Comparison of ENCODE assay signal across 8 cellular contexts in the genomic region with DNA sequence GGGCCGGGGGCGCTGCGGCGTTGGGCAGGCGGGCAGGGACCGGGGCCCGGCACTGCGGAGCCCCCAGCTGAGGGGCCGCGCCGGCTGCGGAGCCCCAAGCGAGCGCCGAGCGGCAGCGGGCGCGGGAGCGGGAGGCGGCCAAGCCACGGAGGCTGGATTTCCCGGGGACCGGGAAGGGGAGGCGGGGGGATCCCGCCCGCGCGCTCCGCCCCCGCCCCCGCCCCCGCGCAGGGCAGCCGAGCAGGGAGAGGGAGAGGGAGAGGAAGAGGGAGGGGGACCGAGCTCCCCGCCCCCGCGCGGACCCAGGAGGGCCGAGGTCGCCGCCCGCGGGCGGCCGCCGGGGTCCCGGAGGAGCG. TPM values are rescaled to one million over a fixed set of nuclear protein-coding genes. Genes with fewer than 3 reads are reported as not detected.
A peak's percentile ranks its signal among the peaks of the same experiment; 100 is the strongest.
DNase-seq lines count a peak whose midpoint lies in the region; ATAC-seq lines count a peak whose summit lies in the region.

A gene with protein sequence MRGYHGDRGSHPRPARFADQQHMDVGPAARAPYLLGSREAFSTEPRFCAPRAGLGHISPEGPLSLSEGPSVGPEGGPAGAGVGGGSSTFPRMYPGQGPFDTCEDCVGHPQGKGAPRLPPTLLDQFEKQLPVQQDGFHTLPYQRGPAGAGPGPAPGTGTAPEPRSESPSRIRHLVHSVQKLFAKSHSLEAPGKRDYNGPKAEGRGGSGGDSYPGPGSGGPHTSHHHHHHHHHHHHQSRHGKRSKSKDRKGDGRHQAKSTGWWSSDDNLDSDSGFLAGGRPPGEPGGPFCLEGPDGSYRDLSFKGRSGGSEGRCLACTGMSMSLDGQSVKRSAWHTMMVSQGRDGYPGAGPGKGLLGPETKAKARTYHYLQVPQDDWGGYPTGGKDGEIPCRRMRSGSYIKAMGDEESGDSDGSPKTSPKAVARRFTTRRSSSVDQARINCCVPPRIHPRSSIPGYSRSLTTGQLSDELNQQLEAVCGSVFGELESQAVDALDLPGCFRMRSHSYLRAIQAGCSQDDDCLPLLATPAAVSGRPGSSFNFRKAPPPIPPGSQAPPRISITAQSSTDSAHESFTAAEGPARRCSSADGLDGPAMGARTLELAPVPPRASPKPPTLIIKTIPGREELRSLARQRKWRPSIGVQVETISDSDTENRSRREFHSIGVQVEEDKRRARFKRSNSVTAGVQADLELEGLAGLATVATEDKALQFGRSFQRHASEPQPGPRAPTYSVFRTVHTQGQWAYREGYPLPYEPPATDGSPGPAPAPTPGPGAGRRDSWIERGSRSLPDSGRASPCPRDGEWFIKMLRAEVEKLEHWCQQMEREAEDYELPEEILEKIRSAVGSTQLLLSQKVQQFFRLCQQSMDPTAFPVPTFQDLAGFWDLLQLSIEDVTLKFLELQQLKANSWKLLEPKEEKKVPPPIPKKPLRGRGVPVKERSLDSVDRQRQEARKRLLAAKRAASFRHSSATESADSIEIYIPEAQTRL (minus strand): TSS at position 154 of the 356 bp plus-strand sequence. CDS start 24,267 bp downstream, outside the sequence.

- peak within 1 kb of the TSS; percentile 83 to 90 for H3K4me3 Mint-ChIP-seq in stimulated activated naive B cell treated with anti-CD40 and anti-IgM and Interleukin-4, amounts not matched to agents 10 μg/mL and 1 μg/mL and 100 μg/mL, for 72 hours

- H3K27ac ChIP-seq in SK-N-MC (no peak within 1 kb of the TSS), right cardiac atrium (ENCODE audit: low read length) (no peak within 1 kb of the TSS)

- intact Hi-C loops in right cardiac atrium (cut with DNase I): no loop called here

- no peaks in the 10 kb centered on the region for H3K9me3 Mint-ChIP-seq in stimulated activated naive B cell treated with anti-CD40 and anti-IgM and Interleukin-4, amounts not matched to agents 10 μg/mL and 1 μg/mL and 100 μg/mL, for 72 hours

- peak in 1 of 2 donors; percentile 23 for ATAC-seq in right cardiac atrium
- peak; percentile 31 to 44 for ATAC-seq in stimulated activated naive B cell treated with anti-CD40 and anti-IgM and Interleukin-4, amounts not matched to agents 10 μg/mL and 1 μg/mL and 100 μg/mL, for 72 hours (replicated peaks)
- no peak for ATAC-seq in GM19467 (IDR thresholded peaks at IDR 0.05; ENCODE audit: unreplicated experiment)

- peak; percentile 7 for DNase-seq in activated naive CD4-positive, alpha-beta T cell treated with Interleukin-2 at 50 U/mL for 16 hours
- no peak for DNase-seq in activated naive CD4-positive, alpha-beta T cell (lab: John Stamatoyannopoulos, UW)
- DNase-seq in SK-N-MC (ENCODE audit: low read depth, low spot score): no peak
- DNase-seq in right cardiac atrium: no peak
- DNase-seq in stimulated activated naive B cell treated with anti-CD40 and anti-IgM and Interleukin-4, amounts not matched to agents 10 μg/mL and 1 μg/mL and 100 μg/mL, for 72 hours: no peak
- DNase-seq in OCI-M2 (lab: John Stamatoyannopoulos, UW; ENCODE audit: unreplicated experiment): no peak
- DNase-seq in NAMALWA (ENCODE audit: low spot score): no peak

- H3K4me3 ChIP-seq in SK-N-MC (peak within 1 kb of the TSS; percentile 40), right cardiac atrium (ENCODE audit: low read length) (peak within 1 kb of the TSS; percentile 72)

- peaks cover 3% of the 10 kb centered on the region for H3K4me1 ChIP-seq in right cardiac atrium (ENCODE audit: control insufficient read depth, insufficient read depth, low read length)

- under 1% methylated on average over 50 of the region's 50 CpGs for WGBS in right cardiac atrium

- peaks cover 19% of the 10 kb centered on the region in 2 donors for H3K27me3 Mint-ChIP-seq in stimulated activated naive B cell treated with anti-CD40 and anti-IgM and Interleukin-4, amounts not matched to agents 10 μg/mL and 1 μg/mL and 100 μg/mL, for 72 hours

- H3K4me1 Mint-ChIP-seq in stimulated activated naive B cell treated with anti-CD40 and anti-IgM and Interleukin-4, amounts not matched to agents 10 μg/mL and 1 μg/mL and 100 μg/mL, for 72 hours: peaks cover 20 to 38% of the 10 kb centered on the region in 2 donors

- no peak within 1 kb of the TSS for H3K27ac Mint-ChIP-seq in stimulated activated naive B cell treated with anti-CD40 and anti-IgM and Interleukin-4, amounts not matched to agents 10 μg/mL and 1 μg/mL and 100 μg/mL, for 72 hours

- H3K9ac ChIP-seq in SK-N-MC (ENCODE audit: insufficient read length): no peak within 1 kb of the TSS

- H3K27me3 ChIP-seq in right cardiac atrium (ENCODE audit: control insufficient read depth, insufficient read depth): no peaks in the 10 kb centered on the region

- H3K9me3 ChIP-seq in SK-N-MC (ENCODE audit: low read depth, low read length) (no peaks in the 10 kb centered on the region), right cardiac atrium (ENCODE audit: control insufficient read depth, low read length) (peaks cover 2% of the 10 kb centered on the region)

- no peaks in the 10 kb centered on the region for H3K36me3 ChIP-seq in SK-N-MC (ENCODE audit: insufficient read depth, low read length)

- no peaks in the 10 kb centered on the region for H3K36me3 Mint-ChIP-seq in stimulated activated naive B cell treated with anti-CD40 and anti-IgM and Interleukin-4, amounts not matched to agents 10 μg/mL and 1 μg/mL and 100 μg/mL, for 72 hours

RNA-seq across cellular contexts. Expression of the gene that starts here (rescaled TPM):
- under 1 TPM; 0.08 to 0.21 (median 0.14) TPM for total RNA-seq in right cardiac atrium
- polyA plus RNA-seq in right cardiac atrium: 0.05 TPM
